Comparison of ENCODE assay signal across 11 cellular contexts in the genomic region with DNA sequence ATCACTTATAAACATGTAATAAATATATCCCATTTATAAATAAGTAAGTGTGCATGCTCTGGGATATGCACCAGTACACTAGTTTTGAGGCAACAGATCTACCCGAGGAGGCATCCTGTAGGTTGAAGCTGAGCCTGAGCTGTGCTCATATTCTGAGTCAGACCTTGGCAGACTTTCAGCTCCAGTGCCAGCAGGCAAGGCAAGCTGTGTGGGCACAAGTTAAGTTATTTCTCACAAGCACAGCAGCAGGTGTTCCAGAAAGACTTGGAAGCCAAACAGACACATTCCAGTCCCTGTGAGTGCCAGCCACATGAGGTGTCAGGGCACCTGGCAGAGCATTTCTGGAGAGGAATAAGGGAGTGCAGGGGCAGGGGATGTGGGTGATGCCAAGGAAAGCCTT. TPM values are rescaled to one million over a fixed set of nuclear protein-coding genes. Genes with fewer than 3 reads are reported as not detected.
DNase-seq lines count a peak whose midpoint lies in the region; ATAC-seq and TF ChIP-seq lines count a peak whose summit lies in the region.
"Had no signal": no experiment of that assay in that cellular context is flagged by ENCODE, and none has a peak within 500 bp of the region (broad histone marks: within the 10 kb centered on the region; RNA-seq: fewer than 3 reads in every experiment).

No MANE protein-coding gene starts in this region.

- H3K27ac Mint-ChIP-seq in mesothelial cell of epicardium: no peak overlapping the region
- H3K27ac Mint-ChIP-seq: CD8-positive, alpha-beta T cell had no signal

- no peak overlapping the region for H3K27ac ChIP-seq in colonic mucosa
- H3K27ac ChIP-seq: heart right ventricle had no signal

- peaks cover 5% of the 10 kb centered on the region for H3K9me3 Mint-ChIP-seq in mesothelial cell of epicardium
- H3K9me3 Mint-ChIP-seq: CD8-positive, alpha-beta T cell had no signal

- no peak for ATAC-seq in GM19467 (IDR thresholded peaks at IDR 0.05; ENCODE audit: unreplicated experiment)
- ATAC-seq: CD8-positive, alpha-beta T cell had no signal

- peaks cover 4% of the 10 kb centered on the region for H3K9me3 ChIP-seq in adipocyte (ENCODE audit: control insufficient read depth, low read length)
- H3K9me3 ChIP-seq in colonic mucosa: no peaks in the 10 kb centered on the region
- H3K9me3 ChIP-seq: heart right ventricle had no signal

- intact Hi-C loops in colonic mucosa (cut with DNase I): no loop called here

- H3K27me3 ChIP-seq in adipocyte (replicated peaks; ENCODE audit: control insufficient read depth, insufficient read depth, low read length): peaks cover 16% of the 10 kb centered on the region
- H3K27me3 ChIP-seq in colonic mucosa: no peaks in the 10 kb centered on the region

- no peaks in the 10 kb centered on the region for H3K36me3 Mint-ChIP-seq in mesothelial cell of epicardium
- H3K36me3 Mint-ChIP-seq: CD8-positive, alpha-beta T cell had no signal

- H3K4me1 ChIP-seq in adipocyte (ENCODE audit: control insufficient read depth, insufficient read depth, low read length) (no peaks in the 10 kb centered on the region), colonic mucosa (no peaks in the 10 kb centered on the region)
- H3K4me1 ChIP-seq: heart right ventricle had no signal

- no peaks in the 10 kb centered on the region for H3K27me3 Mint-ChIP-seq in mesothelial cell of epicardium (ENCODE audit: low read depth)

- H3K4me3 Mint-ChIP-seq in mesothelial cell of epicardium: no peak overlapping the region
- H3K4me3 Mint-ChIP-seq: CD8-positive, alpha-beta T cell had no signal

- H3K4me3 ChIP-seq in adipocyte (ENCODE audit: low read length) (no peak overlapping the region), colonic mucosa (no peak overlapping the region)
- H3K4me3 ChIP-seq: heart right ventricle had no signal

- H3K36me3 ChIP-seq in adipocyte (ENCODE audit: control insufficient read depth, insufficient read depth, low read length, severe bottlenecking) (no peaks in the 10 kb centered on the region), colonic mucosa (no peaks in the 10 kb centered on the region)
- H3K36me3 ChIP-seq: heart right ventricle had no signal

- no peaks in the 10 kb centered on the region for H3K4me1 Mint-ChIP-seq in mesothelial cell of epicardium

- TF ChIP-seq CTCF in colonic mucosa (IDR thresholded peaks at IDR 0.05) (no peak), mesothelial cell of epicardium (IDR thresholded peaks at IDR 0.05; ENCODE audit: unreplicated experiment) (no peak)

- DNase-seq in A172 (ENCODE audit: low spot score) (peak; percentile 95), HPDE6-E6E7 (ENCODE audit: extremely low spot score) (peak; percentile 38), adipocyte (ENCODE audit: low read depth) (peak; percentile 4), kidney tubule cell (ENCODE audit: low spot score) (peak; percentile 83), colonic mucosa (no peak), NCI-H1436 treated with DMSO at 0.1 percent for 48 hours (lab: John Stamatoyannopoulos, UW) (no peak), mesothelial cell of epicardium (ENCODE audit: low spot score in 2 of 2, unreplicated experiment in 2 of 2) (no peak)
- DNase-seq: CD8-positive, alpha-beta T cell; heart right ventricle had no signal

- no peak overlapping the region for H3K9ac ChIP-seq in adipocyte (ENCODE audit: low read length)
- H3K9ac ChIP-seq in colonic mucosa (ENCODE audit: low read depth in 2 of 2, low read length in 2 of 2): no peak overlapping the region

RNA-seq across cellular contexts. Expression of a gene that starts 1.3 kb away (rescaled TPM):
- 0.38 and 0.83 TPM in 2 replicates for total RNA-seq in A172 (2014; rRNA removed; shearing (Covaris generic))
- not detected for total RNA-seq in colonic mucosa
- total RNA-seq in mesothelial cell of epicardium: not detected in 3 replicates
- total RNA-seq: aorta; CD8-positive, alpha-beta T cell; heart right ventricle had no signal

Comparison
In these comparisons a context has a peak if more than half of its experiments do, and no peak if none do; other contexts are left out.
1. DNase-seq: peak in A172 (single experiment), HPDE6-E6E7 (single experiment), adipocyte (single experiment) and kidney tubule cell (single experiment); none in colonic mucosa (single experiment), NCI-H1436 treated with DMSO at 0.1 percent for 48 hours (single experiment) and mesothelial cell of epicardium (0 of 2).